In the genomic region with DNA sequence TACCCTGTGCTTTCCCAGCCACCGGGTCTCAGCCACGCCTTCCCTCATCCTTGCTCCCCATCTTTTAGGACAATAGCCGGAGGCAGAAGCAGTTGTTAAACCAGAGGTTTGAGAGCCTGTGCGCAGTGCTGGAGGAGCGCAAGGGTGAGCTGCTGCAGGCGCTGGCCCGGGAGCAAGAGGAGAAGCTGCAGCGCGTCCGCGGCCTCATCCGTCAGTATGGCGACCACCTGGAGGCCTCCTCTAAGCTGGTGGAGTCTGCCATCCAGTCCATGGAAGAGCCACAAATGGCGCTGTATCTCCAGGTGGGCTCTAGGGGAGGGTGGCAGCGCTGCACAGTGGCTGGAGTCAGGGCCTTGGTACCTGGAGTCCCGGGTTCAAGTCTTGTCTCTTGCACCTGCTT, we compare ENCODE assay signal across 24 cellular contexts. TPM values are rescaled to one million over a fixed set of nuclear protein-coding genes. Genes with fewer than 3 reads are reported as not detected.
DNase-seq lines count a peak whose midpoint lies in the region; ATAC-seq and TF ChIP-seq lines count a peak whose summit lies in the region.
"Had no signal": no experiment of that assay in that cellular context is flagged by ENCODE, and none has a peak within 500 bp of the region (broad histone marks: within the 10 kb centered on the region; RNA-seq: fewer than 3 reads in every experiment).

No MANE protein-coding gene starts in this region.

- H2BK5ac ChIP-seq in mesenchymal stem cell (ENCODE audit: low read depth, low read length, poor library complexity, severe bottlenecking), result no peak overlapping the region

- no peak for TF ChIP-seq POLR2A in gastrocnemius medialis (IDR thresholded peaks at IDR 0.05)

- H3K27me3 ChIP-seq in gastrocnemius medialis (peaks cover 0 to 4% (median 2%) of the 10 kb centered on the region in 3 donors), tibial artery (peaks cover 10 to 54% of the 10 kb centered on the region in 2 donors), mesenchymal stem cell (ENCODE audit: control insufficient read depth in 1 of 2, insufficient read depth in 1 of 2, low read length in 2 of 2) (peaks cover 43 to 48% of the 10 kb centered on the region in 2 experiments)

- H2AFZ ChIP-seq in mesenchymal stem cell (ENCODE audit: low read depth, low read length), result no peak overlapping the region
- H2AFZ ChIP-seq: PC-9 had no signal

- H4K91ac ChIP-seq in mesenchymal stem cell (ENCODE audit: low read length), result no peak overlapping the region

- no peak overlapping the region for H2BK15ac ChIP-seq in mesenchymal stem cell (ENCODE audit: low read depth, poor library complexity, severe bottlenecking)

- H3K4me3 ChIP-seq in gastrocnemius medialis (no peak overlapping the region), tibial artery (no peak overlapping the region), mesenchymal stem cell (ENCODE audit: insufficient read depth in 1 of 2, low read depth in 1 of 2, low read length in 2 of 2) (no peak overlapping the region)
- H3K4me3 ChIP-seq: BLaER1, PC-9 had no signal

- peaks cover 18 to 29% of the 10 kb centered on the region in 2 donors for H3K4me1 ChIP-seq in gastrocnemius medialis
- H3K4me1 ChIP-seq in tibial artery, result peaks cover 0 to 26% (median 21%) of the 10 kb centered on the region in 4 donors
- peaks cover 16% of the 10 kb centered on the region for H3K4me1 ChIP-seq in mesenchymal stem cell (ENCODE audit: control insufficient read depth, insufficient read depth, low read depth, low read length)

- H3K79me1 ChIP-seq in mesenchymal stem cell (replicated peaks; ENCODE audit: low read length, poor library complexity, severe bottlenecking), result no peaks in the 10 kb centered on the region

- 94% methylated on average over 16 of the region's 16 CpGs for WGBS in mesenchymal stem cell

- DNase-seq in activated naive CD4-positive, alpha-beta T cell treated with Interleukin-2 at 50 U/mL for 16 hours, result no peak
- DNase-seq in central memory CD8-positive, alpha-beta T cell (ENCODE audit: low spot score in 2 of 2), result no peak
- no peak for DNase-seq in naive thymus-derived CD8-positive, alpha-beta T cell
- DNase-seq in gastrocnemius medialis (no peak), tibial artery (no peak), mesenchymal stem cell (no peak)
- DNase-seq: CD4-positive, CD25-positive, alpha-beta regulatory T cell; Karpas-422; NCI-H1092 treated with DMSO at 0.1 percent for 48 hours; NCI-H1436; NCI-H187; NCI-H446; NCI-H524 treated with DMSO at 0.1 percent for 48 hours; PC-9; RPMI8226; SHP77 had no signal

- peaks cover 5% of the 10 kb centered on the region for H3K36me3 Mint-ChIP-seq in activated naive CD4-positive, alpha-beta T cell treated with anti-CD3 and anti-CD28 coated beads, Interleukin-2, amount 50 U/mL, for 24 hours
- H3K36me3 Mint-ChIP-seq in central memory CD8-positive, alpha-beta T cell (ENCODE audit: insufficient read depth), result peaks cover 4% of the 10 kb centered on the region
- peaks cover 6 to 15% (median 10%) of the 10 kb centered on the region in 3 donors for H3K36me3 Mint-ChIP-seq in naive thymus-derived CD8-positive, alpha-beta T cell

- H4K8ac ChIP-seq in mesenchymal stem cell (ENCODE audit: low read length), result no peak overlapping the region

- H3K27ac Mint-ChIP-seq in activated naive CD4-positive, alpha-beta T cell treated with anti-CD3 and anti-CD28 coated beads, Interleukin-2, amount 50 U/mL, for 24 hours, result no peak overlapping the region
- H3K27ac Mint-ChIP-seq in central memory CD8-positive, alpha-beta T cell (ENCODE audit: low read depth), result no peak overlapping the region
- H3K27ac Mint-ChIP-seq in naive thymus-derived CD8-positive, alpha-beta T cell, result peak overlapping the region in 1 of 10 donors; percentile 46

- H3K27me3 Mint-ChIP-seq in activated naive CD4-positive, alpha-beta T cell treated with anti-CD3 and anti-CD28 coated beads, Interleukin-2, amount 50 U/mL, for 24 hours, result peaks cover 12% of the 10 kb centered on the region
- peaks cover 29% of the 10 kb centered on the region for H3K27me3 Mint-ChIP-seq in central memory CD8-positive, alpha-beta T cell
- H3K27me3 Mint-ChIP-seq in naive thymus-derived CD8-positive, alpha-beta T cell, result peaks cover 8 to 32% (median 13%) of the 10 kb centered on the region in 5 donors

- H3K4ac ChIP-seq in mesenchymal stem cell (ENCODE audit: low read depth in 1 of 2, low read length in 2 of 2), result no peak overlapping the region

- no peak overlapping the region for H3K23ac ChIP-seq in mesenchymal stem cell (ENCODE audit: low read length in 2 of 2)

- no peak overlapping the region for H3K18ac ChIP-seq in mesenchymal stem cell (ENCODE audit: low read depth in 1 of 2, low read length in 2 of 2)

- H2AK5ac ChIP-seq in mesenchymal stem cell (ENCODE audit: low read length, severe bottlenecking), result no peak overlapping the region

- no peak for ATAC-seq in central memory CD8-positive, alpha-beta T cell (replicated peaks; ENCODE audit: extremely low read depth, poor library complexity, severe bottlenecking)
- no peak for ATAC-seq in naive thymus-derived CD8-positive, alpha-beta T cell
- ATAC-seq in gastrocnemius medialis (no peak), SK-N-SH treated with all-trans-retinoic acid at 6 μM for 48 hours (no peak)

- no peak overlapping the region for H3K14ac ChIP-seq in mesenchymal stem cell (ENCODE audit: low read length in 2 of 2)

- H3K4me1 Mint-ChIP-seq in activated naive CD4-positive, alpha-beta T cell treated with anti-CD3 and anti-CD28 coated beads, Interleukin-2, amount 50 U/mL, for 24 hours, result no peaks in the 10 kb centered on the region
- H3K4me1 Mint-ChIP-seq in central memory CD8-positive, alpha-beta T cell, result no peaks in the 10 kb centered on the region
- H3K4me1 Mint-ChIP-seq in naive thymus-derived CD8-positive, alpha-beta T cell, result peaks cover 0 to 19% (median 11%) of the 10 kb centered on the region in 4 donors

- no peak overlapping the region for H2BK120ac ChIP-seq in mesenchymal stem cell (ENCODE audit: low read depth, low read length)

- H3K36me3 ChIP-seq in gastrocnemius medialis (peaks cover 0 to 50% of the 10 kb centered on the region in 2 donors), tibial artery (peaks cover 11 to 17% (median 11%) of the 10 kb centered on the region in 3 donors), mesenchymal stem cell (ENCODE audit: control insufficient read depth in 1 of 2, insufficient read depth in 2 of 2, low read depth in 1 of 2, low read length in 2 of 2) (peaks cover 6 to 17% of the 10 kb centered on the region in 2 experiments)

- TF ChIP-seq CTCF in gastrocnemius medialis (IDR thresholded peaks at IDR 0.05 in 4 of 5, conservative IDR thresholded peaks at IDR 0.05 in 1 of 5), result no peak
- TF ChIP-seq CTCF in tibial artery (IDR thresholded peaks at IDR 0.05), result no peak

- intact Hi-C loops in gastrocnemius medialis (cut with DNase I; ENCODE audit: low total_unique reads) (no loop called here), tibial artery (cut with DNase I; ENCODE audit: low total_unique reads) (loop anchor here (1.0 kb wide), 1 partner anchor 102 kb away; no protein-coding TSS in a partner anchor)

- peak overlapping the region; percentile 24 for H3K4me3 Mint-ChIP-seq in activated naive CD4-positive, alpha-beta T cell treated with anti-CD3 and anti-CD28 coated beads, Interleukin-2, amount 50 U/mL, for 24 hours
- peak overlapping the region; percentile 41 for H3K4me3 Mint-ChIP-seq in central memory CD8-positive, alpha-beta T cell
- H3K4me3 Mint-ChIP-seq in naive thymus-derived CD8-positive, alpha-beta T cell, result peak overlapping the region in 6 of 10 donors; percentile 2 to 75 (median 42)

- H3K9me3 ChIP-seq in gastrocnemius medialis (no peaks in the 10 kb centered on the region), tibial artery (peaks cover 0 to 5% (median 0%) of the 10 kb centered on the region in 3 donors), mesenchymal stem cell (ENCODE audit: control insufficient read depth, low read length) (peaks cover 6% of the 10 kb centered on the region)
- H3K9me3 ChIP-seq: BLaER1 had no signal

- no peaks in the 10 kb centered on the region for H3K9me3 Mint-ChIP-seq in activated naive CD4-positive, alpha-beta T cell treated with anti-CD3 and anti-CD28 coated beads, Interleukin-2, amount 50 U/mL, for 24 hours
- H3K9me3 Mint-ChIP-seq in central memory CD8-positive, alpha-beta T cell, result no peaks in the 10 kb centered on the region
- H3K9me3 Mint-ChIP-seq in naive thymus-derived CD8-positive, alpha-beta T cell, result no peaks in the 10 kb centered on the region
- H3K9me3 Mint-ChIP-seq: CD4-positive, CD25-positive, alpha-beta regulatory T cell had no signal

- H2BK12ac ChIP-seq in mesenchymal stem cell (ENCODE audit: low read length in 2 of 2), result no peak overlapping the region

- POLR2A ChIA-PET in naive thymus-derived CD8-positive, alpha-beta T cell (lab: Charles Lee), result interaction anchor here (1.3 kb wide), 1 partner anchor 17 kb away, joined by 4 read pairs; the partner anchor contains the start of gene MPV17

- no peak overlapping the region for H3K4me2 ChIP-seq in mesenchymal stem cell (ENCODE audit: low read length, poor library complexity, severe bottlenecking)
- H3K4me2 ChIP-seq: BLaER1, PC-9 had no signal

- peak overlapping the region in 3 of 4 donors; percentile 58 to 97 (median 88) for H3K27ac ChIP-seq in gastrocnemius medialis
- H3K27ac ChIP-seq in tibial artery, result no peak overlapping the region
- H3K27ac ChIP-seq in mesenchymal stem cell (ENCODE audit: low read length, poor library complexity, severe bottlenecking), result no peak overlapping the region
- H3K27ac ChIP-seq: BLaER1, HL-60, PC-9 had no signal

- in situ Hi-C loops in gastrocnemius medialis (cut with MboI; ENCODE audit: low sequenced_read_pairs in 4 of 4), result no loop called here

- H3K9ac ChIP-seq in mesenchymal stem cell (ENCODE audit: low read length), result no peak overlapping the region
- H3K9ac ChIP-seq: BLaER1 had no signal

RNA-seq across cellular contexts. Expression of gene UCN, which starts 2.7 kb away (rescaled TPM):
- 1 to 10 TPM; 5.9 to 6.9 TPM for total RNA-seq in naive thymus-derived CD8-positive, alpha-beta T cell
- 1 to 10 TPM in 2 of 3 donors, under 1 TPM in 1; 0.54 to 1.3 (median 1.2) TPM for polyA plus RNA-seq in naive thymus-derived CD8-positive, alpha-beta T cell
- total RNA-seq in gastrocnemius medialis, result not detected
- polyA plus RNA-seq in mesenchymal stem cell (2013, experiment 1 of 2), result 0.23 TPM
- 0.19 TPM for polyA plus RNA-seq in mesenchymal stem cell (2013, experiment 2 of 2)
- total RNA-seq: H4 had no signal

RNA-seq across cellular contexts. Expression of gene MPV17, which starts 17.4 kb away (rescaled TPM):
- total RNA-seq in naive thymus-derived CD8-positive, alpha-beta T cell, result 100 to 1,000 TPM; 109 to 111 TPM
- polyA plus RNA-seq in naive thymus-derived CD8-positive, alpha-beta T cell, result 100 to 1,000 TPM; 110 to 135 (median 124) TPM
- 10 to 100 TPM in 3 of 4 donors, 1 to 10 TPM in 1; 9.9 to 16.0 (median 11.5) TPM for total RNA-seq in gastrocnemius medialis
- polyA plus RNA-seq in mesenchymal stem cell (2013, experiment 1 of 2), result 214 TPM
- polyA plus RNA-seq in mesenchymal stem cell (2013, experiment 2 of 2), result 216 TPM

RNA-seq across cellular contexts. Expression of gene TRIM54, which starts 23.3 kb away (rescaled TPM):
- under 1 TPM in 1 of 2 experiments, not detected in 1; 0.19 TPM for total RNA-seq in naive thymus-derived CD8-positive, alpha-beta T cell
- polyA plus RNA-seq in naive thymus-derived CD8-positive, alpha-beta T cell, result not detected
- 100 to 1,000 TPM; 219 to 554 (median 427) TPM for total RNA-seq in gastrocnemius medialis
- 0.01 TPM for polyA plus RNA-seq in mesenchymal stem cell (2013, experiment 1 of 2)
- polyA plus RNA-seq in mesenchymal stem cell (2013, experiment 2 of 2), result not detected
- total RNA-seq: CD4-positive, CD25-positive, alpha-beta regulatory T cell; SK-MEL-5 had no signal

RNA-seq across cellular contexts. Expression of gene DNAJC5G, which starts 30.3 kb away (rescaled TPM):
- total RNA-seq in naive thymus-derived CD8-positive, alpha-beta T cell, result not detected
- polyA plus RNA-seq in naive thymus-derived CD8-positive, alpha-beta T cell, result not detected
- not detected for total RNA-seq in gastrocnemius medialis
- not detected for polyA plus RNA-seq in mesenchymal stem cell (2013, experiment 1 of 2)
- polyA plus RNA-seq in mesenchymal stem cell (2013, experiment 2 of 2), result not detected
- total RNA-seq: A172; CD4-positive, CD25-positive, alpha-beta regulatory T cell; H4; M059J; PC-9; SK-MEL-5 had no signal
- polyA plus RNA-seq: CD4-positive, CD25-positive, alpha-beta regulatory T cell had no signal

RNA-seq across cellular contexts. Expression of gene SLC30A3, which starts 42.7 kb away (rescaled TPM):
- total RNA-seq in naive thymus-derived CD8-positive, alpha-beta T cell, result not detected
- polyA plus RNA-seq in naive thymus-derived CD8-positive, alpha-beta T cell, result under 1 TPM in 1 of 3 donors, not detected in 2; 0.13 TPM
- under 1 TPM in 1 of 4 donors, not detected in 3; 0.20 TPM for total RNA-seq in gastrocnemius medialis
- polyA plus RNA-seq in mesenchymal stem cell (2013, experiment 1 of 2), result 0.03 TPM
- polyA plus RNA-seq in mesenchymal stem cell (2013, experiment 2 of 2), result 0.05 TPM
- total RNA-seq: M059J had no signal

Comparison
In these comparisons a context has a peak if more than half of its experiments do, and no peak if none do; other contexts are left out.
1. H3K27ac ChIP-seq: peak in gastrocnemius medialis (3 of 4); none in tibial artery (0 of 2) and mesenchymal stem cell (single experiment).
2. RNA of gene UCN, which starts 2.7 kb away (total RNA-seq): 5.9 to 6.9 TPM in naive thymus-derived CD8-positive, alpha-beta T cell; not detected in gastrocnemius medialis; every median in the first group is over 4 times any median in the second.
3. RNA of gene MPV17, which starts 17.4 kb away (total RNA-seq): 109 to 111 TPM in naive thymus-derived CD8-positive, alpha-beta T cell; 9.9 to 16.0 TPM in gastrocnemius medialis; every median in the first group is over 4 times any median in the second.
4. RNA of gene TRIM54, which starts 23.3 kb away (total RNA-seq): 219 to 554 TPM in gastrocnemius medialis; 0.19 TPM in naive thymus-derived CD8-positive, alpha-beta T cell; every median in the first group is over 100 times any median in the second.
5. Peak in every context shown above with its lines, with median percentiles within 50 percentile points of each other: H3K4me3 Mint-ChIP-seq.